Comparison of ENCODE assay signal across 7 cellular contexts in the genomic region with DNA sequence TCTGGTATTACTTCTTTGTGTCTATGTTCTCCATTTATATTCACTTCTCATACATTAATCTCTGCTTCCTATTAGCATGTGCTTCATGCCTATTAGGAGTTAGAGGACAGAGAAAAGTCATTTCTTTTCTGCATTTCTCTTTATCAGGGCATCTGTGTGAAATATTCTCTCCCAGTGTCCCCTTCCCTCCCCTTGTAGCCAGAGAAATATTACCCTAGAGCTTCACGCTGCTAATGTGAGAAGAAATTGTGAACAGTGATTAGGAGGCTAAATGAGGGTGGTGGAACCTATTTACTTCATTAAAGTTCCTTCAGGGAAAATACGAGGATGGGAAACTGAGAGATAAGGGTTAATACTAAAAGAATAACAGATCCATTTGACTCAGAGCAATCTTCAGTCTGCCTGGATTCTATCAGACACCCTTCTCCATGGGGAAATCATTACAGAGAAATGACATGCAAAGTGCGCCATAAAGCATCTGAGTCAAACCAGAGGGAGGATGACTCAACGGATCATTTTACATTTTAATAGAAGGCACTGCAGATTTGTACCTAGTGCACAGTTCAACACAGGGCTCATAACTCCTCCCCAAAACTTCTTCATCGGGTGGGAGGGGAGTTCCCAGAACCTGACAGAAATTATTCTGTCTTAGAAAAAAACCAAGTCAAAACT.
DNase-seq lines count a peak whose midpoint lies in the region; ATAC-seq and TF ChIP-seq lines count a peak whose summit lies in the region.

No MANE protein-coding gene starts in this region.

- CTCF ChIA-PET in HEK293 (lab: Yijun Ruan, JAX), result interaction anchor here (0.6 to 1.2 kb wide), 2 partner anchors 85 to 105 kb away, joined by 4 to 8 read pairs; no protein-coding TSS in a partner anchor

- no peak for ATAC-seq in HG03135 (IDR thresholded peaks at IDR 0.05; ENCODE audit: unreplicated experiment)

- DNase-seq in RKO (ENCODE audit: low spot score) (peak; percentile 49), epidermal melanocyte (ENCODE audit: insufficient read length, low spot score) (peak; percentile 23), COR-L47 (lab: John Stamatoyannopoulos, UW) (no peak), inferior parietal cortex (ENCODE audit: extremely low spot score) (no peak)
- DNase-seq in stimulated activated CD4-positive, alpha-beta T cell treated with anti-CD3 and anti-CD28 coated beads, Interleukin-1b, Interleukin-23, amount 100 ng/mL, for 4 hours (ENCODE audit: low read depth in 2 of 2), result peak; percentile 9 to 31

- no peak overlapping the region for H3K27ac ChIP-seq in HEK293 (ENCODE audit: extremely low read depth, low read depth, low read length)

- H3K9me3 ChIP-seq in HEK293 (ENCODE audit: control insufficient read depth, insufficient read depth, low read depth, low read length), result no peaks in the 10 kb centered on the region

- TF ChIP-seq CTCF in HEK293 (tag by site-specific recombination; IDR thresholded peaks at IDR 0.05), result no peak

- H3K4me1 ChIP-seq in HEK293 (ENCODE audit: control insufficient read depth, insufficient read depth, low read length), result peaks cover 12% of the 10 kb centered on the region

- H3K4me3 ChIP-seq in HEK293 (ENCODE audit: low read depth, low read length), result no peak overlapping the region

- no peaks in the 10 kb centered on the region for H3K36me3 ChIP-seq in HEK293 (ENCODE audit: control insufficient read depth in 2 of 2, insufficient read depth in 1 of 2, low read length in 2 of 2)

- POLR2A ChIA-PET in HEK293 (lab: Yijun Ruan, JAX), result no interaction called here

TF ChIP-seq in HEK293, 187 proteins besides CTCF, POLR2A, EP300 and RAD21 (continues in another document):
- TF ChIP-seq ZNF394 (tag by site-specific recombination; IDR thresholded peaks at IDR 0.05; ENCODE audit: borderline replicate concordance) (peak; percentile 32; the same call in 1 of the 2 replicates), PBX3 (CRISPR knock-in tag; IDR thresholded peaks at IDR 0.05) (no peak), ZNF16 (tag by site-specific recombination; IDR thresholded peaks at IDR 0.05; ENCODE audit: low read depth) (no peak), ZNF558 (tag by site-specific recombination; IDR thresholded peaks at IDR 0.05) (peak; percentile 90), ZNF350 (tag by site-specific recombination; IDR thresholded peaks at IDR 0.05) (no peak), ZNF596 (tag by site-specific recombination; IDR thresholded peaks at IDR 0.05) (no peak), ZNF335 (tag by site-specific recombination; conservative IDR thresholded peaks at IDR 0.05) (peak; percentile 33; the same call in 1 of the 2 replicates), GFI1B (tag by site-specific recombination; IDR thresholded peaks at IDR 0.05) (peak; percentile 77), ZNF529 (tag by site-specific recombination; IDR thresholded peaks at IDR 0.05; ENCODE audit: insufficient replicate concordance) (no peak), ZNF792 (tag by site-specific recombination; IDR thresholded peaks at IDR 0.05) (no peak), ZNF664 (tag by site-specific recombination; IDR thresholded peaks at IDR 0.05) (no peak), ZNF366 (tag by site-specific recombination; conservative IDR thresholded peaks at IDR 0.05) (peak; percentile 90; the same call in 1 of the 2 replicates), MZF1 (tag by site-specific recombination; IDR thresholded peaks at IDR 0.05; ENCODE audit: borderline replicate concordance) (0 out of 2 replicates have a peak, but pooled peaks have one; percentile 37), PRDM1 (tag by site-specific recombination; IDR thresholded peaks at IDR 0.05) (0 out of 2 replicates have a peak, but pooled peaks have one; percentile 15), ZFHX2 (tag by site-specific recombination; conservative IDR thresholded peaks at IDR 0.05) (0 out of 2 replicates have a peak, but pooled peaks have one; percentile 12), KLF10 (tag by site-specific recombination; IDR thresholded peaks at IDR 0.05) (peak; percentile 40; the same call in 1 of the 2 replicates), INSM2 (tag by site-specific recombination; IDR thresholded peaks at IDR 0.05) (peak; percentile 80), OSR2 (tag by site-specific recombination; IDR thresholded peaks at IDR 0.05) (0 out of 2 replicates have a peak, but pooled peaks have one; percentile 24), ZNF518A (tag by site-specific recombination; conservative IDR thresholded peaks at IDR 0.05; ENCODE audit: low read depth) (no peak), ZNF843 (tag by site-specific recombination; IDR thresholded peaks at IDR 0.05) (peak; percentile 57), ZNF211 (tag by site-specific recombination; IDR thresholded peaks at IDR 0.05; ENCODE audit: low read depth) (no peak), ZNF521 (tag by site-specific recombination; IDR thresholded peaks at IDR 0.05) (no peak), ZNF76 (tag by site-specific recombination; IDR thresholded peaks at IDR 0.05; ENCODE audit: borderline replicate concordance, low read depth) (no peak), GLIS2 (tag by site-specific recombination; IDR thresholded peaks at IDR 0.05) (no peak)
- TF ChIP-seq, protein P1, sequence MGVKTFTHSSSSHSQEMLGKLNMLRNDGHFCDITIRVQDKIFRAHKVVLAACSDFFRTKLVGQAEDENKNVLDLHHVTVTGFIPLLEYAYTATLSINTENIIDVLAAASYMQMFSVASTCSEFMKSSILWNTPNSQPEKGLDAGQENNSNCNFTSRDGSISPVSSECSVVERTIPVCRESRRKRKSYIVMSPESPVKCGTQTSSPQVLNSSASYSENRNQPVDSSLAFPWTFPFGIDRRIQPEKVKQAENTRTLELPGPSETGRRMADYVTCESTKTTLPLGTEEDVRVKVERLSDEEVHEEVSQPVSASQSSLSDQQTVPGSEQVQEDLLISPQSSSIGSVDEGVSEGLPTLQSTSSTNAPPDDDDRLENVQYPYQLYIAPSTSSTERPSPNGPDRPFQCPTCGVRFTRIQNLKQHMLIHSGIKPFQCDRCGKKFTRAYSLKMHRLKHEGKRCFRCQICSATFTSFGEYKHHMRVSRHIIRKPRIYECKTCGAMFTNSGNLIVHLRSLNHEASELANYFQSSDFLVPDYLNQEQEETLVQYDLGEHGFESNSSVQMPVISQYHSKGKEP (tag by site-specific recombination; IDR thresholded peaks at IDR 0.05), result peak; percentile 51

Comparison
In these comparisons a context has a peak if more than half of its experiments do, and no peak if none do; other contexts are left out.
1. DNase-seq: peak in RKO (single experiment), epidermal melanocyte (single experiment) and stimulated activated CD4-positive, alpha-beta T cell treated with anti-CD3 and anti-CD28 coated beads, Interleukin-1b, Interleukin-23, amount 100 ng/mL, for 4 hours (2 of 2); none in COR-L47 (single experiment) and inferior parietal cortex (single experiment).